ENCODE assay signal across 8 cellular contexts in the genomic region with DNA sequence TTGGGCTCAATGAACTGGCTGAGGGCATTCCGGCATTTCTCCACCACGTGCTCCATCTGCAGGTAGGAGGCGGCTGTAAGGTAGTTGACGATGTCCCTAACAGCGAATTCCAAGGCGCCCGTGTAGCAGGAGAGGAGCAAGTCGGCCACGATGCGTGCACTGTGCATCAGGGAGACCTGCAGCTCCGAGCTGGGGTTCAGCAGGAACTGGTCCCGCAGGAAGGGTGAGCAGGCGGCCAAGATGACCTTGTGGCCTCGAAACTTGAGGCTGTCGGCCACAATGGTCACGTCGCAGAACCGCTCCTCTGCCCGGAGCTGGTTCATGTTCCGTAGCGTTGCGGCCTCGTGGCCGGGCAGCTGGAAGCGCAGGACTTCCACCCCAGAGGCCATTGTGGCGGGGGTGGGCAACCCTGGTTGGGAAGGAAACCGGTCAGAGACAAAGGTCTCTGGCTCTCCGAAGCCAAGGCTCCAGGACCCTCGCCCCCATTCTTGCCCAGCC. TPM values are rescaled to one million over a fixed set of nuclear protein-coding genes. Genes with fewer than 3 reads are reported as not detected.
DNase-seq lines count a peak whose midpoint lies in the region; ATAC-seq and TF ChIP-seq lines count a peak whose summit lies in the region.

No MANE protein-coding gene starts in this region.

- H4K20me1 ChIP-seq in SU-DHL-6 (ENCODE audit: low read depth, low read length), result no peaks in the 10 kb centered on the region

- H3K9ac ChIP-seq in SU-DHL-6 (ENCODE audit: low read length), result peak overlapping the region; percentile 63; the same call in 1 of the 2 replicates

- WGBS in prostate gland, result 25% methylated on average over 19 of the region's 29 CpGs

- no peak overlapping the region for H2AFZ ChIP-seq in SU-DHL-6 (ENCODE audit: low read depth, low read length, severe bottlenecking)

- H3F3A ChIP-seq in SU-DHL-6 (ENCODE audit: insufficient read depth), result peaks cover 59% of the 10 kb centered on the region

- peak overlapping the region; percentile 57 for H3K4me3 ChIP-seq in GM12864 (ENCODE audit: low read depth, low read length)
- peak overlapping the region; percentile 63 for H3K4me3 ChIP-seq in SU-DHL-6 (ENCODE audit: insufficient read depth, low read length, poor library complexity, severe bottlenecking)
- peak overlapping the region; percentile 74 for H3K4me3 ChIP-seq in fibroblast of the aortic adventitia (ENCODE audit: low read depth, low read length)
- H3K4me3 ChIP-seq in prostate gland, result peak overlapping the region; percentile 59 to 68

- peak overlapping the region; percentile 71 for H3K27ac ChIP-seq in SU-DHL-6 (ENCODE audit: low read depth, low read length)
- peak overlapping the region; percentile 82 to 90 for H3K27ac ChIP-seq in prostate gland

- H3K79me2 ChIP-seq in SU-DHL-6 (ENCODE audit: insufficient read depth, low read length), result peaks cover 4% of the 10 kb centered on the region; the same call in 1 of the 2 replicates

- ATAC-seq in HG03025 (IDR thresholded peaks at IDR 0.05; ENCODE audit: low FRiP score, unreplicated experiment) (no peak), HG03457 (IDR thresholded peaks at IDR 0.05; ENCODE audit: unreplicated experiment) (no peak), HG02885 (IDR thresholded peaks at IDR 0.05; ENCODE audit: poor library complexity, unreplicated experiment) (no peak), GM21526 (IDR thresholded peaks at IDR 0.05; ENCODE audit: low FRiP score, unreplicated experiment) (no peak)

- H3K9me3 ChIP-seq in SU-DHL-6 (ENCODE audit: insufficient read depth, low read length) (no peaks in the 10 kb centered on the region), prostate gland (no peaks in the 10 kb centered on the region)

- H3K4me2 ChIP-seq in SU-DHL-6 (ENCODE audit: low read depth, low read length, poor library complexity, severe bottlenecking), result peak overlapping the region; percentile 65

- TF ChIP-seq POLR2A in prostate gland (IDR thresholded peaks at IDR 0.05), result no peak

- H3K27me3 ChIP-seq in SU-DHL-6 (ENCODE audit: low read length), result 0 out of 2 replicates have a peak, but pooled peaks cover 3% of the 10 kb centered on the region
- H3K27me3 ChIP-seq in prostate gland (replicated peaks; ENCODE audit: insufficient read depth), result no peaks in the 10 kb centered on the region

- H3K36me3 ChIP-seq in SU-DHL-6 (ENCODE audit: low read length) (peaks cover 2% of the 10 kb centered on the region; the same call in 1 of the 2 replicates), prostate gland (no peaks in the 10 kb centered on the region)

- peaks cover 5% of the 10 kb centered on the region for H3K4me1 ChIP-seq in prostate gland (replicated peaks)

- intact Hi-C loops in prostate gland (cut with DNase I), result loop anchor here (10.0 kb wide), 1 partner anchor 254 kb away; the partner anchor contains the start of genes PPT2 and PRRT1

- TF ChIP-seq CTCF in GM12864 (IDR thresholded peaks at IDR 0.05; ENCODE audit: low read depth, low read length, missing control alignments), result no peak
- TF ChIP-seq CTCF in SU-DHL-6 (IDR thresholded peaks at IDR 0.05; ENCODE audit: insufficient read depth, low read length, poor library complexity, severe bottlenecking), result no peak
- no peak for TF ChIP-seq CTCF in fibroblast of the aortic adventitia (IDR thresholded peaks at IDR 0.05; ENCODE audit: insufficient read depth, low read length)
- no peak for TF ChIP-seq CTCF in prostate gland (IDR thresholded peaks at IDR 0.05)

- H3K9me2 ChIP-seq in SU-DHL-6 (replicated peaks; ENCODE audit: insufficient read depth, low read length), result no peaks in the 10 kb centered on the region

- DNase-seq in GM12864 (ENCODE audit: low read depth) (no peak), fibroblast of the aortic adventitia (ENCODE audit: low read depth) (no peak), prostate gland (ENCODE audit: low spot score) (no peak)

RNA-seq across cellular contexts. Expression of gene ZBTB12, which starts 0.9 kb away (rescaled TPM):
- total RNA-seq in fibroblast of the aortic adventitia (ENCODE audit: low replicate concordance) (3.3 and 3.8 TPM in 2 replicates), prostate gland (1 to 10 TPM; 3.8 to 4.1 TPM)

RNA-seq across cellular contexts. Expression of gene EHMT2, which starts 3.5 kb away (rescaled TPM):
- total RNA-seq in fibroblast of the aortic adventitia (ENCODE audit: low replicate concordance) (37.9 and 62.0 TPM in 2 replicates), prostate gland (10 to 100 TPM; 53.6 to 92.8 TPM)

RNA-seq across cellular contexts. Expression of gene SLC44A4, which starts 22.2 kb away (rescaled TPM):
- total RNA-seq in fibroblast of the aortic adventitia (ENCODE audit: low replicate concordance) (0.27 TPM in 1 of 2 replicates, not detected in the other), prostate gland (100 to 1,000 TPM; 125 to 332 TPM)

RNA-seq across cellular contexts. Expression of gene C2, which starts 26.6 kb away (rescaled TPM):
- 4.4 and 48.2 TPM in 2 replicates for total RNA-seq in fibroblast of the aortic adventitia (ENCODE audit: low replicate concordance)
- total RNA-seq in prostate gland, result 10 to 100 TPM in 1 of 2 donors, 1 to 10 TPM in 1; 7.9 to 16.0 TPM

RNA-seq across cellular contexts. Expression of gene NEU1, which starts 38.3 kb away (rescaled TPM):
- 35.8 and 48.2 TPM in 2 replicates for total RNA-seq in fibroblast of the aortic adventitia (ENCODE audit: low replicate concordance)
- 100 to 1,000 TPM in 1 of 2 donors, 10 to 100 TPM in 1; 88.4 to 117 TPM for total RNA-seq in prostate gland

Comparison
In these comparisons a context has a peak if more than half of its experiments do, and no peak if none do; other contexts are left out.
1. RNA of gene SLC44A4, which starts 22.2 kb away (total RNA-seq): 125 to 332 TPM in prostate gland; 0.27 TPM in fibroblast of the aortic adventitia; every median in the first group is over 10 times any median in the second.
2. Peak in every context shown above with its lines, with median percentiles within 50 percentile points of each other: H3K4me3 ChIP-seq.